2 cellular contexts compared by ENCODE assay signal in the genomic region with DNA sequence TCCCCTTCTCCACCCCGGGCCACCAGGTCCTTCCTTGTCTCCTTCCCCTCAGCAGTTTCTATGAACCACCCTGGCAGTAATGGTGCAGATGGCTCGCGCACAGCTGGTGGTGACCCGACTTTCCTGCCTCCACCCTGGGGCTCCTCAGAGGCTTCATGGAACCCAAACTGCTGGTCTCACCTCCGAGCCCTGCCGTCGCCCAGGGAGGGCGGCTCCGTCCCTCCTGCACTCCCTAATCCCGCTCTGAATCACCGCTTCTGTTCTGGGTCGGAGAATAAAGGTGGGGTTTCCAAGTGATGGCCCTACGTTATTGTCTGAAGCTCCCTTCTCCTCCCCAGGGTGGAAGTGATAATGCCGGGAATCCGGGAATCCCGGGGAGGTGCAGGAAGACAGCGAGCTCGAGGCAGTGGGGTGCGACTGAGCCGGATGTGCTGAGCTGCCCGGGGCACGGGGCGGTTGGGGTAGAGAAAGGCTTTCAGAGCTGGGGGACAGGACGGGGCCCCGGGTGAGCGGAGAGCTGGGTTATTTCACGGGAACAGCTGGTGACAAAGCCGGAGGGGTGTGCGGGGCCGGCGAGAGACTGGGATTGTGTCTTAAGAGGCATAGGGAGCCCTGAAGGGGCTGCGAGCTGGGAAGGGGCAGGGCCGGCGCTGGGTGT.
TF ChIP-seq lines count a peak whose summit lies in the region.

No MANE protein-coding gene starts in this region.

TF ChIP-seq in IMR-90, 13 proteins besides CTCF, POLR2A, EP300 and RAD21:
- TF ChIP-seq BHLHE40 (IDR thresholded peaks at IDR 0.05; ENCODE audit: low read depth, low read length) (no peak), FOS (IDR thresholded peaks at IDR 0.05; ENCODE audit: low read depth, low read length) (no peak), NFE2L2 (IDR thresholded peaks at IDR 0.05; ENCODE audit: low read depth, low read length) (no peak), RFX5 (IDR thresholded peaks at IDR 0.05; ENCODE audit: low read depth, low read length) (no peak), MAFK (IDR thresholded peaks at IDR 0.05; ENCODE audit: low read depth, low read length) (no peak), CHD1 (IDR thresholded peaks at IDR 0.05; ENCODE audit: low read depth, low read length) (no peak), SMC3 (IDR thresholded peaks at IDR 0.05; ENCODE audit: low read depth, low read length) (no peak), RCOR1 (IDR thresholded peaks at IDR 0.05; ENCODE audit: insufficient replicate concordance, low read length) (no peak), MAZ (IDR thresholded peaks at IDR 0.05; ENCODE audit: borderline replicate concordance, low read depth, low read length) (no peak), CEBPB (IDR thresholded peaks at IDR 0.05; ENCODE audit: low read depth, low read length) (no peak), MXI1 (IDR thresholded peaks at IDR 0.05; ENCODE audit: borderline replicate concordance, low read depth, low read length) (no peak)
- TF ChIP-seq, protein P1, sequence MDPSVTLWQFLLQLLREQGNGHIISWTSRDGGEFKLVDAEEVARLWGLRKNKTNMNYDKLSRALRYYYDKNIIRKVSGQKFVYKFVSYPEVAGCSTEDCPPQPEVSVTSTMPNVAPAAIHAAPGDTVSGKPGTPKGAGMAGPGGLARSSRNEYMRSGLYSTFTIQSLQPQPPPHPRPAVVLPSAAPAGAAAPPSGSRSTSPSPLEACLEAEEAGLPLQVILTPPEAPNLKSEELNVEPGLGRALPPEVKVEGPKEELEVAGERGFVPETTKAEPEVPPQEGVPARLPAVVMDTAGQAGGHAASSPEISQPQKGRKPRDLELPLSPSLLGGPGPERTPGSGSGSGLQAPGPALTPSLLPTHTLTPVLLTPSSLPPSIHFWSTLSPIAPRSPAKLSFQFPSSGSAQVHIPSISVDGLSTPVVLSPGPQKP (IDR thresholded peaks at IDR 0.05; ENCODE audit: borderline replicate concordance, low read depth, low read length) = no peak
- TF ChIP-seq, protein P2, sequence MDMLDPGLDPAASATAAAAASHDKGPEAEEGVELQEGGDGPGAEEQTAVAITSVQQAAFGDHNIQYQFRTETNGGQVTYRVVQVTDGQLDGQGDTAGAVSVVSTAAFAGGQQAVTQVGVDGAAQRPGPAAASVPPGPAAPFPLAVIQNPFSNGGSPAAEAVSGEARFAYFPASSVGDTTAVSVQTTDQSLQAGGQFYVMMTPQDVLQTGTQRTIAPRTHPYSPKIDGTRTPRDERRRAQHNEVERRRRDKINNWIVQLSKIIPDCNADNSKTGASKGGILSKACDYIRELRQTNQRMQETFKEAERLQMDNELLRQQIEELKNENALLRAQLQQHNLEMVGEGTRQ (IDR thresholded peaks at IDR 0.05; ENCODE audit: low read depth, low read length) = no peak

TF ChIP-seq in SK-N-SH, 30 proteins besides CTCF, POLR2A, EP300 and RAD21:
- TF ChIP-seq USF1 (IDR thresholded peaks at IDR 0.05; ENCODE audit: borderline replicate concordance, low read depth) = no peak
- TF ChIP-seq JUND (IDR thresholded peaks at IDR 0.05) = no peak
- no peak for TF ChIP-seq RFX5 (IDR thresholded peaks at IDR 0.05; ENCODE audit: low read length)
- no peak for TF ChIP-seq GABPA (IDR thresholded peaks at IDR 0.05; ENCODE audit: low read depth)
- TF ChIP-seq RCOR1 (IDR thresholded peaks at IDR 0.05; ENCODE audit: low read length) = no peak
- TF ChIP-seq SIN3A (IDR thresholded peaks at IDR 0.05; ENCODE audit: borderline replicate concordance, low read depth, low read length) = no peak
- no peak for TF ChIP-seq CHD2 (IDR thresholded peaks at IDR 0.05; ENCODE audit: low read length, partially characterized antibody)
- TF ChIP-seq GATA2 (CRISPR knock-in tag; IDR thresholded peaks at IDR 0.05) = no peak
- TF ChIP-seq EZH2phosphoT487 (IDR thresholded peaks at IDR 0.05; ENCODE audit: borderline replicate concordance, low read depth) = no peak
- no peak for TF ChIP-seq TEAD4 (IDR thresholded peaks at IDR 0.05; ENCODE audit: borderline replicate concordance, insufficient read depth)
- no peak for TF ChIP-seq MXI1 (IDR thresholded peaks at IDR 0.05; ENCODE audit: low read depth, low read length)
- no peak for TF ChIP-seq FOXJ3 (CRISPR knock-in tag; IDR thresholded peaks at IDR 0.05)
- TF ChIP-seq, protein P3, sequence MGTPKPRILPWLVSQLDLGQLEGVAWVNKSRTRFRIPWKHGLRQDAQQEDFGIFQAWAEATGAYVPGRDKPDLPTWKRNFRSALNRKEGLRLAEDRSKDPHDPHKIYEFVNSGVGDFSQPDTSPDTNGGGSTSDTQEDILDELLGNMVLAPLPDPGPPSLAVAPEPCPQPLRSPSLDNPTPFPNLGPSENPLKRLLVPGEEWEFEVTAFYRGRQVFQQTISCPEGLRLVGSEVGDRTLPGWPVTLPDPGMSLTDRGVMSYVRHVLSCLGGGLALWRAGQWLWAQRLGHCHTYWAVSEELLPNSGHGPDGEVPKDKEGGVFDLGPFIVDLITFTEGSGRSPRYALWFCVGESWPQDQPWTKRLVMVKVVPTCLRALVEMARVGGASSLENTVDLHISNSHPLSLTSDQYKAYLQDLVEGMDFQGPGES (IDR thresholded peaks at IDR 0.05; ENCODE audit: low read depth, low read length) = no peak
- no peak for TF ChIP-seq NFIC (IDR thresholded peaks at IDR 0.05; ENCODE audit: borderline replicate concordance)
TF ChIP-seq in SK-N-SH: peak in this region for 0.
